Comparison of ENCODE assay signal across 14 cellular contexts in the genomic region with DNA sequence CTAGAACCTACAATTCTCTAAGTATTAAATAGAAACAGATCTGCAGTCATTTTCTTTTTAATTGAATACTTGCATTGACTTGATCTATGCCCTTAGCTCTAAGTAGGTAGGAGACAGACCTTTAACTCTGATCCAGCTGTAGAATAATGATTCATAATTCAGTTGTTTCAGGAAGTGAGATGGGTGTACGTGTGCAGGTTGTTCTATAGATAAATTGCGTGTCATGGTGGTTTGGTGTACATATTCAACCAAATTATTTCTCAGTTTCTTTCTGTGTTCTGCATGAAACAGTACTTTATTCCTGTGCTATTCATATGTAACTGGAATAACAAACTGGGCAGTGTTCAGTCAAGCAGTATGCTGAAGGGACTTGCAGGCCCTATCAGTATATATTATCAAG. TPM values are rescaled to one million over a fixed set of nuclear protein-coding genes. Genes with fewer than 3 reads are reported as not detected.
DNase-seq lines count a peak whose midpoint lies in the region; ATAC-seq, FAIRE-seq and TF ChIP-seq lines count a peak whose summit lies in the region.
"Had no signal": no experiment of that assay in that cellular context is flagged by ENCODE, and none has a peak within 500 bp of the region (broad histone marks: within the 10 kb centered on the region; RNA-seq: fewer than 3 reads in every experiment).

No MANE protein-coding gene starts in this region.

- in situ Hi-C loops in brain microvascular endothelial cell (cut with HindIII; ENCODE audit: low pct_ligation_motif_present, low sequenced_read_pairs) = no loop called here

- no peaks in the 10 kb centered on the region for H3K27me3 ChIP-seq in brain microvascular endothelial cell (replicated peaks)

- TF ChIP-seq CTCF in brain microvascular endothelial cell (IDR thresholded peaks at IDR 0.05; ENCODE audit: low read depth, low read length, missing control alignments) = no peak

- H3K27ac ChIP-seq in brain microvascular endothelial cell = no peak overlapping the region

- H3K36me3 ChIP-seq in brain microvascular endothelial cell (replicated peaks) = no peaks in the 10 kb centered on the region

- FAIRE-seq in GM12891 (lab: Jason Lieb, UNC) (peak; percentile 91), GM19239 (lab: Jason Lieb, UNC) (peak; percentile 8)

- ATAC-seq in HG02763 (IDR thresholded peaks at IDR 0.05; ENCODE audit: unreplicated experiment) (peak; percentile 33), HG03558 (IDR thresholded peaks at IDR 0.05; ENCODE audit: extremely low read depth, unreplicated experiment) (peak; percentile 28)
- ATAC-seq: left lobe of liver had no signal

- H3K4me3 ChIP-seq in brain microvascular endothelial cell (ENCODE audit: low read depth, low read length) = no peak overlapping the region

- DNase-seq in GM12891 (ENCODE audit: insufficient read length, low spot score) (no peak), GM19239 (ENCODE audit: insufficient read length, low spot score) (no peak), brain microvascular endothelial cell (no peak), NCI-H1417 (lab: John Stamatoyannopoulos, UW) (no peak), medulla oblongata (ENCODE audit: extremely low spot score) (no peak), HUDEP-2 (lab: John Stamatoyannopoulos, UW; ENCODE audit: unreplicated experiment in 76 of 76) (no peak)
- DNase-seq: C1 segment of cervical spinal cord; foreskin melanocyte; NCI-H1105; stimulated activated CD4-positive, alpha-beta T cell treated with anti-CD3 and anti-CD28 coated beads, Interleukin-2, amount 100 ng/mL, for 24 hours; T1000 had no signal

- no peak for TF ChIP-seq POLR2A in GM12891 (IDR thresholded peaks at IDR 0.05; ENCODE audit: low read depth, low read length)

TF ChIP-seq in GM12891, 5 proteins besides CTCF, POLR2A, EP300 and RAD21:
- TF ChIP-seq POU2F2 (IDR thresholded peaks at IDR 0.05; ENCODE audit: low read depth, low read length) (no peak), PAX5 (IDR thresholded peaks at IDR 0.05; ENCODE audit: insufficient read depth, low read length, severe bottlenecking) (no peak), SPI1 (IDR thresholded peaks at IDR 0.05; ENCODE audit: low read depth, low read length) (peak; percentile 75), TAF1 (IDR thresholded peaks at IDR 0.05; ENCODE audit: low read depth, low read length) (no peak), POLR2AphosphoS5 (IDR thresholded peaks at IDR 0.05; ENCODE audit: low read depth, low read length) (no peak)
TF ChIP-seq in GM12891: peak in this region for 1.

RNA-seq across cellular contexts. Expression of a gene that starts 34.3 kb away (rescaled TPM):
- 65.3 TPM for polyA plus RNA-seq in GM12891 (2012; ENCODE audit: low read depth, missing spikeins)
